13 cellular contexts compared by ENCODE assay signal in genomic region chr10:76036962-76037361, GRCh38.
DNase-seq lines count a peak whose midpoint lies in the region; ATAC-seq and TF ChIP-seq lines count a peak whose summit lies in the region.
"Had no signal": no experiment of that assay in that cellular context is flagged by ENCODE, and none has a peak within 500 bp of the region (broad histone marks: within the 10 kb centered on the region; RNA-seq: fewer than 3 reads in every experiment).

No MANE protein-coding gene starts in this region.

- H3K36me3 ChIP-seq in colonic mucosa: no peaks in the 10 kb centered on the region
- no peaks in the 10 kb centered on the region for H3K36me3 ChIP-seq in aorta (ENCODE audit: control insufficient read depth in 1 of 2, insufficient read depth in 2 of 2, low read length in 1 of 2)

- peak; percentile 10 for DNase-seq in Calu3
- peak; percentile 58 for DNase-seq in colonic mucosa
- peak; percentile 49 for DNase-seq in kidney tubule cell (ENCODE audit: low spot score)
- DNase-seq in renal cortical epithelial cell (ENCODE audit: low read depth): peak; percentile 69
- no peak for DNase-seq in stimulated activated CD8-positive, alpha-beta memory T cell treated with anti-CD3 and anti-CD28 coated beads, Interleukin-4, amount 100 ng/mL, for 48 hours
- DNase-seq in aorta: no peak
- DNase-seq in T-helper 2 cell: no peak
- DNase-seq: NCI-H1092; NCI-H2107; NK-92 treated with Interleukin-12 subunit alpha and Interleukin-12 subunit beta, amount 100 ng/mL, for 24 hours had no signal

- H3K4me3 ChIP-seq in colonic mucosa: no peak overlapping the region
- H3K4me3 ChIP-seq in aorta (ENCODE audit: low read length in 2 of 2): no peak overlapping the region
- H3K4me3 ChIP-seq: GM12878 had no signal

- H3K9me3 ChIP-seq in colonic mucosa (no peaks in the 10 kb centered on the region), aorta (ENCODE audit: control insufficient read depth, low read length) (peaks cover 1% of the 10 kb centered on the region)

- intact Hi-C loops in Calu3 (cut with micrococcal nuclease; ENCODE audit: unreplicated experiment) (loop anchor here (2.0 to 10.0 kb wide), 3 partner anchors 636 to 948 kb away; partner anchors contain the start of gene ZNF503), colonic mucosa (cut with DNase I) (loop anchor here (5.0 kb wide), 1 partner anchor 635 kb away; the partner anchor contains the start of gene ZNF503), aorta (cut with DNase I) (loop anchor here (1.0 to 10.0 kb wide), 4 partner anchors 112 to 640 kb away; no protein-coding TSS in a partner anchor)

- no peak for TF ChIP-seq CTCF in Calu3 (IDR thresholded peaks at IDR 0.05; ENCODE audit: unreplicated experiment)
- TF ChIP-seq CTCF in colonic mucosa (IDR thresholded peaks at IDR 0.05): no peak

- BruUV-seq in Calu3 (replicated peaks; lab: Mats Ljungman, UMichigan): no TSS peak

- no peak overlapping the region for H3K27ac Mint-ChIP-seq in Calu3 (ENCODE audit: unreplicated experiment)

- no peaks in the 10 kb centered on the region for H3K9me3 Mint-ChIP-seq in Calu3 (ENCODE audit: low read depth, unreplicated experiment)

- H3K27ac ChIP-seq in colonic mucosa (no peak overlapping the region), aorta (ENCODE audit: low read depth in 1 of 2, low read length in 2 of 2) (no peak overlapping the region)
- H3K27ac ChIP-seq: HL-60 had no signal

- ATAC-seq in aorta (ENCODE audit: low FRiP score) (no peak), GM18868 (IDR thresholded peaks at IDR 0.05; ENCODE audit: unreplicated experiment) (no peak)

- no peaks in the 10 kb centered on the region for H3K4me1 ChIP-seq in colonic mucosa
- no peaks in the 10 kb centered on the region for H3K4me1 ChIP-seq in aorta (ENCODE audit: control insufficient read depth in 1 of 2, insufficient read depth in 2 of 2, low read length in 2 of 2)

- peaks cover 20% of the 10 kb centered on the region for H3K4me1 Mint-ChIP-seq in Calu3 (ENCODE audit: low read depth, unreplicated experiment)

- no peak overlapping the region for H3K9ac ChIP-seq in colonic mucosa (ENCODE audit: low read depth in 2 of 2, low read length in 2 of 2)

- H3K27me3 ChIP-seq in colonic mucosa (no peaks in the 10 kb centered on the region), aorta (ENCODE audit: control insufficient read depth in 1 of 2, insufficient read depth in 2 of 2, low read length in 1 of 2) (no peaks in the 10 kb centered on the region)

- no peak overlapping the region for H3K4me3 Mint-ChIP-seq in Calu3 (ENCODE audit: low read depth, unreplicated experiment)

- H3K36me3 Mint-ChIP-seq in Calu3 (ENCODE audit: insufficient read depth, unreplicated experiment): no peaks in the 10 kb centered on the region

- CTCF ChIA-PET in Calu3 (lab: Charles Lee): interaction anchor here (0.6 to 2.3 kb wide), 5 partner anchors 10 to 637 kb away, joined by 3 to 12 read pairs (median 4); partner anchors contain the start of gene ZNF503

- H3K27me3 Mint-ChIP-seq in Calu3 (ENCODE audit: unreplicated experiment): no peaks in the 10 kb centered on the region

Comparison
In these comparisons a context has a peak if more than half of its experiments do, and no peak if none do; other contexts are left out.
1. DNase-seq: peak in Calu3 (single experiment), colonic mucosa (single experiment), kidney tubule cell (single experiment) and renal cortical epithelial cell (single experiment); none in stimulated activated CD8-positive, alpha-beta memory T cell treated with anti-CD3 and anti-CD28 coated beads, Interleukin-4, amount 100 ng/mL, for 48 hours (single experiment), aorta (0 of 2) and T-helper 2 cell (0 of 5).